ENCODE assay signal across 8 cellular contexts in the genomic region with DNA sequence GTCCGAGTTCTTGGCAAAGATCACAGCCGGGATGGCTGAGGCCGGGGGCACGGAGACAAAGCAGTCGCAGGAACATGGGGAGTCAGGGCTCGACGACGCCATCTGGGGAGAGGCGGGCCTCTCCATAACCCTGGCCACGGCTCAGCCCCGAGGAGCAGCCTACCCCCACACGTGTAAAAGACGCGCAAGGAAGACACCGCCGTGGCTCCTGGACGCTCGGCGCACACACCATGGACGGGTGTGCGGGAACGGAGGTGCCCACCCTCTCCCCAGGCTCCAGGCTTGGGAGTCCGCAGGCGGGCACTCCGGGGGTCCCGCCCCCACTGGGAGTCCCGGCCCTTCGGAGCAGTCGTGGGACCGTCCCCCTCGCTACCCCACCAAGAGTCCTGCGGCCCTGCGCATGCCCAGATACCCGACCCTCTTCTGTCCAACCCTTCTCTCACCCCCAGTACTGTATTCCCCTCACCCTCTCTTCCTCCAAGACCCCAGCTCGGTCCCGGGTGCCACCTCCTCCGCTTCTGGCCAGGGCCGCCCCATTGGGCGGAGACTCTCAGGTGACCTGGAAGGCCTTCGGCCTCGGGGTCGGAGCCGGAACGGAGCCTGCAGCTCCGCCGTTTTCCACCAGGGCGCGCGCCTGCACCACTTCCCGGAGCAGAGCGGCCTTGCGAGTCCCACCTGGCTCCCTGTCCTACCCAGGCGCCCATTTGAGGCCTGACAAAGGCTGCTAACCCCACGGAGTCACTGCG. TPM values are rescaled to one million over a fixed set of nuclear protein-coding genes. Genes with fewer than 3 reads are reported as not detected.
A peak's percentile ranks its signal among the peaks of the same experiment; 100 is the strongest.
DNase-seq lines count a peak whose midpoint lies in the region; ATAC-seq and TF ChIP-seq lines count a peak whose summit lies in the region.

A gene (minus strand): TSS at position 532 of the 746 bp plus-strand sequence. CDS start 430 bp downstream, at position 102.

- H3K27ac ChIP-seq in Peyer's patch (peak within 1 kb of the TSS; percentile 65 to 79 (median 78)), fibroblast of lung (ENCODE audit: insufficient read depth, low read length) (peak within 1 kb of the TSS; percentile 61)

- H4K20me1 ChIP-seq in fibroblast of lung (ENCODE audit: control insufficient read depth, extremely low read depth, insufficient read depth, low read length) = no peaks in the 10 kb centered on the region

- peak; percentile 80 for ATAC-seq in GM21447 (IDR thresholded peaks at IDR 0.05; ENCODE audit: unreplicated experiment)
- peak; percentile 85 to 91 for ATAC-seq in naive thymus-derived CD8-positive, alpha-beta T cell

- H3K9me3 ChIP-seq in Peyer's patch (no peaks in the 10 kb centered on the region), fibroblast of lung (ENCODE audit: control insufficient read depth, insufficient read depth, low read depth, low read length) (no peaks in the 10 kb centered on the region)

- H3K4me3 Mint-ChIP-seq in naive thymus-derived CD8-positive, alpha-beta T cell = peak within 1 kb of the TSS; percentile 84 to 99 (median 94)

- TF ChIP-seq CTCF in Peyer's patch (IDR thresholded peaks at IDR 0.05) (peak; percentile 96 to 99 (median 98)), fibroblast of lung (conservative IDR thresholded peaks at IDR 0.05 in 1 of 2, IDR thresholded peaks at IDR 0.05 in 1 of 2; ENCODE audit: low read depth in 1 of 2, low read length in 2 of 2) (peak; percentile 87 to 96)

- no peaks in the 10 kb centered on the region for H3K9me3 Mint-ChIP-seq in naive thymus-derived CD8-positive, alpha-beta T cell

- H3K4me3 ChIP-seq in Peyer's patch = peak within 1 kb of the TSS; percentile 67 to 99 (median 82)
- H3K4me3 ChIP-seq in fibroblast of lung (replicated peaks in 1 of 4; ENCODE audit: control extremely low read depth in 1 of 4, insufficient read depth in 1 of 4, low read depth in 3 of 4, low read length in 4 of 4) = peak within 1 kb of the TSS; percentile 79 to 92 (median 90)

- POLR2A ChIA-PET in naive thymus-derived CD8-positive, alpha-beta T cell (lab: Charles Lee) = interaction anchor here (0.7 to 15.9 kb wide), 6 partner anchors 10 to 178 kb away, joined by 3 to 203 read pairs (median 6); a partner anchor contains a TSS

- peaks cover 15 to 39% (median 23%) of the 10 kb centered on the region in 4 donors for H3K4me1 Mint-ChIP-seq in naive thymus-derived CD8-positive, alpha-beta T cell

- peak within 1 kb of the TSS; percentile 67 for H3K9ac ChIP-seq in fibroblast of lung (ENCODE audit: insufficient read depth, low read length)

- H3K27ac Mint-ChIP-seq in naive thymus-derived CD8-positive, alpha-beta T cell = peak within 1 kb of the TSS; percentile 67 to 95 (median 82)

- H3K27me3 Mint-ChIP-seq in naive thymus-derived CD8-positive, alpha-beta T cell = peaks cover 2 to 21% (median 14%) of the 10 kb centered on the region in 5 donors

- peak in 1 of 2 donors; percentile 22 for TF ChIP-seq POLR2A in Peyer's patch (IDR thresholded peaks at IDR 0.05)

- in situ Hi-C loops in KBM-7 (cut with MboI; ENCODE audit: low pct_unique_long_range_greater_than_20kb, low sequenced_read_pairs) = loop anchor here (10.0 to 25.0 kb wide), 2 partner anchors 54 to 121 kb away; a partner anchor contains a TSS

- H3K4me1 ChIP-seq in Peyer's patch (peaks cover 7 to 46% (median 11%) of the 10 kb centered on the region in 4 donors), fibroblast of lung (ENCODE audit: control insufficient read depth, extremely low read depth, insufficient read depth, low read length) (peaks cover 7% of the 10 kb centered on the region)

- H3K27me3 ChIP-seq in Peyer's patch (no peaks in the 10 kb centered on the region), fibroblast of lung (ENCODE audit: control insufficient read depth, insufficient read depth, low read length) (peaks cover 13% of the 10 kb centered on the region)

- no peaks in the 10 kb centered on the region for H3K79me2 ChIP-seq in fibroblast of lung (ENCODE audit: control insufficient read depth, insufficient read depth, low read length)

- peak; percentile 94 for DNase-seq in DMS 273 (lab: John Stamatoyannopoulos, UW; ENCODE audit: unreplicated experiment)
- DNase-seq in KBM-7 = peak; percentile 96
- DNase-seq in Peyer's patch = peak; percentile 87 to 97 (median 96)
- peak; percentile 76 for DNase-seq in activated T-helper 1 cell treated with Interleukin-2 at 50 U/mL for 16 hours (ENCODE audit: low read depth)
- DNase-seq in fibroblast of lung (ENCODE audit: low read depth in 2 of 2) = peak; percentile 66 to 81
- DNase-seq in naive thymus-derived CD8-positive, alpha-beta T cell = peak; percentile 71 to 94 (median 82)
- peak; percentile 79 for DNase-seq in stimulated activated naive CD4-positive, alpha-beta T cell treated with Interleukin-2 at 50 U/mL for 16 hours (lab: John Stamatoyannopoulos, UW)

- H2AFZ ChIP-seq in fibroblast of lung (ENCODE audit: low read length) = peak within 1 kb of the TSS; percentile 97

- H3K36me3 ChIP-seq in Peyer's patch (peaks cover 0 to 30% (median 0%) of the 10 kb centered on the region in 3 donors), fibroblast of lung (ENCODE audit: control insufficient read depth, insufficient read depth, low read length) (no peaks in the 10 kb centered on the region)

- peak within 1 kb of the TSS; percentile 96 for H3K4me2 ChIP-seq in fibroblast of lung (ENCODE audit: extremely low read depth, insufficient read depth, low read length)

- peaks cover 0 to 6% (median 0%) of the 10 kb centered on the region in 3 donors for H3K36me3 Mint-ChIP-seq in naive thymus-derived CD8-positive, alpha-beta T cell

RNA-seq across cellular contexts. Expression of the gene that starts here (rescaled TPM):
- total RNA-seq in Peyer's patch = 100 to 1,000 TPM in 2 of 4 donors, 10 to 100 TPM in 2; 56.2 to 126 (median 86.9) TPM
- 22.3 and 40.8 TPM in 2 replicates for total RNA-seq in fibroblast of lung
- polyA plus RNA-seq in fibroblast of lung = 10.2 and 10.6 TPM in 2 replicates
- polyA plus RNA-seq in fibroblast of lung (2012) = 12.8 and 15.5 TPM in 2 replicates
- 23.8 and 24.3 TPM in 2 replicates for polyA minus RNA-seq in fibroblast of lung (ENCODE audit: low replicate concordance)
- 10 to 100 TPM; 41.4 to 46.0 TPM for total RNA-seq in naive thymus-derived CD8-positive, alpha-beta T cell
- polyA plus RNA-seq in naive thymus-derived CD8-positive, alpha-beta T cell = 10 to 100 TPM; 19.3 to 37.9 (median 21.6) TPM

Comparison
In these comparisons a context has a peak if more than half of its experiments do, and no peak if none do; other contexts are left out.
1. Peak in every context shown above with its lines: DNase-seq, ATAC-seq, H3K4me3 ChIP-seq and H3K27ac ChIP-seq.